ENCODE assay signal across 24 cellular contexts in the genomic region with DNA sequence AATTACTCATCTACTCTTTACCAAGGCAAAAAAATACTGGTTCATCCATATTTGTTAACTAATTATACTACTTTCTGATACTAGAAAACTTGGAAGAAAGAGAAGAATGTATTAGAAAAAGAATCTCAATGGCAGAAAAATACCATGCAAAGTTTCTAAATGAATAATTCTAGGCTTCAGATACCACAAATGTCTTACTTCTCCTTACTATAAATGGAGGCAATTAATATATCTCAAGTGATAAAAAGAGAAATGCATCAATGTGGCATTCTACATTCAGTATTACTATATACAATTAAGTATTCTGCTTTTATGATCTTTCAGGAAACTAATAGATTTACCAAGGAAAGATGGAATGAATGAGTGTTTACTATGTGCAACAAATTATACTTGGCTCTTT.
"Had no signal": no experiment of that assay in that cellular context is flagged by ENCODE, and none has a peak within 500 bp of the region (broad histone marks: within the 10 kb centered on the region; RNA-seq: fewer than 3 reads in every experiment).

No MANE protein-coding gene starts in this region.

- H3K27me3 Mint-ChIP-seq: dendritic cell treated with granulocyte-macrophage colony-stimulating factor and Interleukin-4, amounts not matched to agents 40 ng/mL and 50 ng/mL, for 4 days; effector memory CD8-positive, alpha-beta T cell had no signal

- H3K4me1 ChIP-seq: colonic mucosa, gastrocnemius medialis had no signal

- DNase-seq: colonic mucosa; cortex of kidney; effector CD8-positive, alpha-beta T cell; effector memory CD8-positive, alpha-beta T cell; endodermal cell; erythroblast; esophagus squamous epithelium; foreskin fibroblast; foreskin melanocyte; gastrocnemius medialis; glutamatergic neuron; head of caudate nucleus; heart right ventricle; hippocampal formation; left cardiac atrium; left lung; left ventricle myocardium superior; lower lobe of right lung; mesenchymal stem cell; mucosa of descending colon had no signal

- H3K9me3 Mint-ChIP-seq: dendritic cell treated with granulocyte-macrophage colony-stimulating factor and Interleukin-4, amounts not matched to agents 40 ng/mL and 50 ng/mL, for 4 days; effector memory CD8-positive, alpha-beta T cell; endodermal cell; mesothelial cell of epicardium had no signal

- H3K9me3 ChIP-seq: colonic mucosa, esophagus squamous epithelium, gastrocnemius medialis, heart right ventricle, left lung, lower lobe of right lung, mucosa of descending colon had no signal

- H3K27ac Mint-ChIP-seq: dendritic cell treated with granulocyte-macrophage colony-stimulating factor and Interleukin-4, amounts not matched to agents 40 ng/mL and 50 ng/mL, for 4 days; effector memory CD8-positive, alpha-beta T cell; endodermal cell; mesothelial cell of epicardium had no signal

- H3K27me3 ChIP-seq: colonic mucosa, esophagus squamous epithelium, gastrocnemius medialis, heart right ventricle, left lung had no signal

- ATAC-seq: effector memory CD8-positive, alpha-beta T cell; esophagus mucosa; gastrocnemius medialis; heart right ventricle; left cardiac atrium; left lung; left ventricle myocardium superior; lower lobe of right lung; mucosa of descending colon had no signal

- H3K4me3 Mint-ChIP-seq: dendritic cell treated with granulocyte-macrophage colony-stimulating factor and Interleukin-4, amounts not matched to agents 40 ng/mL and 50 ng/mL, for 4 days; effector memory CD8-positive, alpha-beta T cell; endodermal cell; mesothelial cell of epicardium had no signal

- H3K4me3 ChIP-seq: colonic mucosa, esophagus squamous epithelium, gastrocnemius medialis, heart right ventricle, left lung, lower lobe of right lung, mucosa of descending colon had no signal

- H3K27ac ChIP-seq: colonic mucosa, epithelial cell of prostate, esophagus squamous epithelium, gastrocnemius medialis, heart right ventricle, left lung, lower lobe of right lung had no signal

- H3K36me3 ChIP-seq: colonic mucosa had no signal
